Comparison of ENCODE assay signal across 28 cellular contexts in genomic region chr7:26066736-26067135, GRCh38.
"Had no signal": no experiment of that assay in that cellular context is flagged by ENCODE, and none has a peak within 500 bp of the region (broad histone marks: within the 10 kb centered on the region; RNA-seq: fewer than 3 reads in every experiment).

No MANE protein-coding gene starts in this region.

- H3K4me1 ChIP-seq: testis, thyroid gland, tibial artery, tibial nerve, upper lobe of right lung, uterus had no signal

- H3K9me3 ChIP-seq: stomach, suprapubic skin, testis, thoracic aorta, thyroid gland, tibial artery, tibial nerve, transverse colon, upper lobe of left lung, upper lobe of right lung, uterus, vagina had no signal

- H3K27ac ChIP-seq: stomach, suprapubic skin, testis, thoracic aorta, thyroid gland, tibial artery, tibial nerve, transverse colon, upper lobe of left lung, upper lobe of right lung, uterus, vagina had no signal

- H3K36me3 ChIP-seq: stomach, suprapubic skin, thoracic aorta, thyroid gland, tibial artery, tibial nerve, transverse colon, upper lobe of left lung, upper lobe of right lung, uterus, vagina had no signal

- FAIRE-seq: urothelium cell line had no signal

- H3K4me3 Mint-ChIP-seq: stimulated activated memory B cell treated with anti-CD40 and anti-IgM and Interleukin-4, amounts not matched to agents 10 μg/mL and 1 μg/mL and 100 μg/mL, for 72 hours; stimulated activated naive B cell treated with anti-CD40 and anti-IgM and Interleukin-4, amounts not matched to agents 10 μg/mL and 1 μg/mL and 100 μg/mL, for 72 hours; stimulated activated naive CD8-positive, alpha-beta T cell treated with anti-CD3 and anti-CD28 coated beads, Interleukin-15, amount 100 ng/mL, for 72 hours; stimulated activated naive CD8-positive, alpha-beta T cell treated with anti-CD3 and anti-CD28 coated beads, Interleukin-15, Interleukin-2, amounts not matched to agents 100 ng/mL and 50 ng/mL, for 24 hours; type B pancreatic cell had no signal

- H3K36me3 Mint-ChIP-seq: stimulated activated memory B cell treated with anti-CD40 and anti-IgM and Interleukin-4, amounts not matched to agents 10 μg/mL and 1 μg/mL and 100 μg/mL, for 72 hours; stimulated activated naive B cell treated with anti-CD40 and anti-IgM and Interleukin-4, amounts not matched to agents 10 μg/mL and 1 μg/mL and 100 μg/mL, for 72 hours; type B pancreatic cell had no signal

- ATAC-seq: stimulated activated memory B cell treated with anti-CD40 and anti-IgM and Interleukin-4, amounts not matched to agents 10 μg/mL and 1 μg/mL and 100 μg/mL, for 72 hours; stimulated activated naive B cell treated with anti-CD40 and anti-IgM and Interleukin-4, amounts not matched to agents 10 μg/mL and 1 μg/mL and 100 μg/mL, for 72 hours; stimulated activated naive CD8-positive, alpha-beta T cell treated with anti-CD3 and anti-CD28 coated beads, Interleukin-15, amount 100 ng/mL, for 72 hours; stimulated activated naive CD8-positive, alpha-beta T cell treated with anti-CD3 and anti-CD28 coated beads, Interleukin-15, Interleukin-2, amounts not matched to agents 100 U/mL and 50 U/mL, for 24 hours; upper lobe of right lung had no signal

- DNase-seq: stimulated activated CD4-positive, alpha-beta T cell treated with anti-CD3 and anti-CD28 coated beads, Interleukin-2, amount 100 ng/mL, for 48 hours; stimulated activated CD4-positive, alpha-beta T cell treated with anti-CD3 and anti-CD28 coated beads, Interleukin-4, amount 100 ng/mL, for 1 hour; stimulated activated CD4-positive, alpha-beta T cell treated with anti-CD3 and anti-CD28 coated beads, Interleukin-4, amount 100 ng/mL, for 24 hours; stimulated activated CD4-positive, alpha-beta T cell treated with anti-CD3 and anti-CD28 coated beads, Interleukin-4, amount 100 ng/mL, for 4 hours; stimulated activated CD8-positive, alpha-beta memory T cell treated with anti-CD3 and anti-CD28 coated beads, Interleukin-4, amount 100 ng/mL, for 48 hours; stimulated activated naive B cell treated with anti-CD40 and anti-IgM and Interleukin-4, amounts not matched to agents 10 μg/mL and 1 μg/mL and 100 μg/mL, for 72 hours; stimulated activated naive CD4-positive, alpha-beta T cell; stimulated activated naive CD4-positive, alpha-beta T cell treated with Interleukin-2 at 50 U/mL for 16 hours; stimulated activated naive CD8-positive, alpha-beta T cell treated with anti-CD3 and anti-CD28 coated beads, Interleukin-15, amount 100 ng/mL, for 72 hours; stimulated activated naive CD8-positive, alpha-beta T cell treated with anti-CD3 and anti-CD28 coated beads, Interleukin-15, Interleukin-2, amounts not matched to agents 100 U/mL and 50 U/mL, for 24 hours; stomach; substantia nigra; testis; thyroid gland; tibial artery; transverse colon; trophoblast cell; upper lobe of left lung; upper lobe of right lung; uterus had no signal

- H3K4me3 ChIP-seq: stomach, suprapubic skin, testis, thoracic aorta, thyroid gland, tibial artery, tibial nerve, transverse colon, upper lobe of left lung, upper lobe of right lung, uterus, vagina had no signal

- H3K27ac Mint-ChIP-seq: stimulated activated memory B cell treated with anti-CD40 and anti-IgM and Interleukin-4, amounts not matched to agents 10 μg/mL and 1 μg/mL and 100 μg/mL, for 72 hours; stimulated activated naive B cell treated with anti-CD40 and anti-IgM and Interleukin-4, amounts not matched to agents 10 μg/mL and 1 μg/mL and 100 μg/mL, for 72 hours; stimulated activated naive CD8-positive, alpha-beta T cell treated with anti-CD3 and anti-CD28 coated beads, Interleukin-15, amount 100 ng/mL, for 72 hours; stimulated activated naive CD8-positive, alpha-beta T cell treated with anti-CD3 and anti-CD28 coated beads, Interleukin-15, Interleukin-2, amounts not matched to agents 100 ng/mL and 50 ng/mL, for 24 hours; type B pancreatic cell had no signal

- H3K27me3 ChIP-seq: testis, thyroid gland, tibial nerve, upper lobe of left lung, uterus, vagina had no signal

- H3K9me3 Mint-ChIP-seq: stimulated activated memory B cell treated with anti-CD40 and anti-IgM and Interleukin-4, amounts not matched to agents 10 μg/mL and 1 μg/mL and 100 μg/mL, for 72 hours; stimulated activated naive B cell treated with anti-CD40 and anti-IgM and Interleukin-4, amounts not matched to agents 10 μg/mL and 1 μg/mL and 100 μg/mL, for 72 hours; stimulated activated naive CD8-positive, alpha-beta T cell treated with anti-CD3 and anti-CD28 coated beads, Interleukin-15, amount 100 ng/mL, for 72 hours; stimulated activated naive CD8-positive, alpha-beta T cell treated with anti-CD3 and anti-CD28 coated beads, Interleukin-15, Interleukin-2, amounts not matched to agents 100 ng/mL and 50 ng/mL, for 24 hours; type B pancreatic cell had no signal
